ENCODE assay signal across 14 cellular contexts in genomic region chr16:4659363-4660353, GRCh38. TPM values are rescaled to one million over a fixed set of nuclear protein-coding genes. Genes with fewer than 3 reads are reported as not detected.
DNase-seq lines count a peak whose midpoint lies in the region; ATAC-seq and TF ChIP-seq lines count a peak whose summit lies in the region.
"Had no signal": no experiment of that assay in that cellular context is flagged by ENCODE, and none has a peak within 500 bp of the region (broad histone marks: within the 10 kb centered on the region; RNA-seq: fewer than 3 reads in every experiment).

No MANE protein-coding gene starts in this region.

- ATAC-seq in activated naive CD4-positive, alpha-beta T cell treated with anti-CD3 and anti-CD28 coated beads, Interleukin-2, amount 50 U/mL, for 72 hours, result peak in 1 of 2 donors; percentile 8
- no peak for ATAC-seq in HG02571 (IDR thresholded peaks at IDR 0.05; ENCODE audit: unreplicated experiment)
- no peak; the same call in 2 of the 3 replicates for ATAC-seq in SK-N-SH treated with all-trans-retinoic acid at 6 μM for 48 hours
- ATAC-seq: esophagus mucosa, left lobe of liver had no signal

- no peaks in the 10 kb centered on the region for H3K27me3 Mint-ChIP-seq in activated T-helper 1 cell treated with anti-CD3 and anti-CD28 coated beads, Interleukin-12 subunit alpha, Interleukin-12 subunit beta, Interleukin-2, Interleukin-4 antibody, amounts not matched to agents 30 ng/mL and 10 ng/mL and 1 ng/mL, durations not matched to agents 14 hours and 24 hours and 36 hours (ENCODE audit: insufficient read depth)

- peaks cover 40% of the 10 kb centered on the region for H3K4me1 Mint-ChIP-seq in activated T-helper 1 cell treated with anti-CD3 and anti-CD28 coated beads, Interleukin-12 subunit alpha, Interleukin-12 subunit beta, Interleukin-2, Interleukin-4 antibody, amounts not matched to agents 30 ng/mL and 10 ng/mL and 1 ng/mL, durations not matched to agents 14 hours and 24 hours and 36 hours (ENCODE audit: low read depth)

- no peak overlapping the region for H3K4me3 ChIP-seq in fibroblast of the aortic adventitia (ENCODE audit: low read depth, low read length)
- H3K4me3 ChIP-seq: HAP-1 had no signal

- H3K36me3 Mint-ChIP-seq in activated naive CD4-positive, alpha-beta T cell treated with anti-CD3 and anti-CD28 coated beads, Interleukin-2, amount 50 U/mL, for 72 hours, result peaks cover 5 to 9% of the 10 kb centered on the region in 2 donors
- H3K36me3 Mint-ChIP-seq in activated T-helper 1 cell treated with anti-CD3 and anti-CD28 coated beads, Interleukin-12 subunit alpha, Interleukin-12 subunit beta, Interleukin-2, Interleukin-4 antibody, amounts not matched to agents 30 ng/mL and 10 ng/mL and 1 ng/mL, durations not matched to agents 14 hours and 24 hours and 36 hours (ENCODE audit: low read depth), result peaks cover 11% of the 10 kb centered on the region

- no peak for DNase-seq in activated naive CD4-positive, alpha-beta T cell treated with anti-CD3 and anti-CD28 coated beads, Interleukin-2, amount 50 U/mL, for 72 hours (ENCODE audit: low spot score in 2 of 2)
- no peak for DNase-seq in activated naive CD4-positive, alpha-beta T cell (lab: John Stamatoyannopoulos, UW)
- no peak for DNase-seq in activated T-helper 1 cell treated with anti-CD3 and anti-CD28 coated beads, Interleukin-12 subunit alpha, Interleukin-12 subunit beta, Interleukin-2, Interleukin-4 antibody, amounts not matched to agents 30 ng/mL and 10 ng/mL and 1 ng/mL, durations not matched to agents 14 hours and 24 hours and 36 hours (ENCODE audit: low spot score)
- DNase-seq in fibroblast of the aortic adventitia (ENCODE audit: low read depth) (peak; percentile 7), NCI-H146 (lab: John Stamatoyannopoulos, UW) (no peak)
- DNase-seq: NCI-H1436 treated with DMSO at 0.1 percent for 48 hours, NCI-H510A treated with DMSO at 0.1 percent for 48 hours had no signal

- no peak for TF ChIP-seq CTCF in fibroblast of the aortic adventitia (IDR thresholded peaks at IDR 0.05; ENCODE audit: insufficient read depth, low read length)

- peak overlapping the region; percentile 81 to 86 for H3K27ac Mint-ChIP-seq in activated naive CD4-positive, alpha-beta T cell treated with anti-CD3 and anti-CD28 coated beads, Interleukin-2, amount 50 U/mL, for 72 hours
- H3K27ac Mint-ChIP-seq in activated T-helper 1 cell treated with anti-CD3 and anti-CD28 coated beads, Interleukin-12 subunit alpha, Interleukin-12 subunit beta, Interleukin-2, Interleukin-4 antibody, amounts not matched to agents 30 ng/mL and 10 ng/mL and 1 ng/mL, durations not matched to agents 14 hours and 24 hours and 36 hours, result peak overlapping the region; percentile 88

- peak overlapping the region; percentile 35 for H3K4me3 Mint-ChIP-seq in activated T-helper 1 cell treated with anti-CD3 and anti-CD28 coated beads, Interleukin-12 subunit alpha, Interleukin-12 subunit beta, Interleukin-2, Interleukin-4 antibody, amounts not matched to agents 30 ng/mL and 10 ng/mL and 1 ng/mL, durations not matched to agents 14 hours and 24 hours and 36 hours

- H3K9me3 Mint-ChIP-seq in activated naive CD4-positive, alpha-beta T cell treated with anti-CD3 and anti-CD28 coated beads, Interleukin-2, amount 50 U/mL, for 72 hours, result no peaks in the 10 kb centered on the region
- H3K9me3 Mint-ChIP-seq in activated T-helper 1 cell treated with anti-CD3 and anti-CD28 coated beads, Interleukin-12 subunit alpha, Interleukin-12 subunit beta, Interleukin-2, Interleukin-4 antibody, amounts not matched to agents 30 ng/mL and 10 ng/mL and 1 ng/mL, durations not matched to agents 14 hours and 24 hours and 36 hours, result no peaks in the 10 kb centered on the region

- intact Hi-C loops in activated T-helper 1 cell treated with anti-CD3 and anti-CD28 coated beads, Interleukin-12 subunit alpha, Interleukin-12 subunit beta, Interleukin-2, Interleukin-4 antibody, amounts not matched to agents 30 ng/mL and 10 ng/mL and 1 ng/mL, durations not matched to agents 14 hours and 24 hours and 36 hours (cut with micrococcal nuclease), result loop anchor here (1.0 to 2.0 kb wide), 4 partner anchors 10 to 45 kb away; partner anchors contain the start of genes MGRN1 and UBALD1

- H3K27ac ChIP-seq in temporal lobe (ENCODE audit: low read depth, low read length), result peak overlapping the region; percentile 86
- H3K27ac ChIP-seq: KMS-11 had no signal

TF ChIP-seq in SK-N-SH treated with all-trans-retinoic acid at 6 μM for 48 hours, 23 proteins besides CTCF, POLR2A, EP300 and RAD21 (continues in another document):
- TF ChIP-seq TSHZ2 (CRISPR knock-in tag; IDR thresholded peaks at IDR 0.05) (no peak), OSR1 (CRISPR knock-in tag; IDR thresholded peaks at IDR 0.05) (no peak), CREB5 (CRISPR knock-in tag; IDR thresholded peaks at IDR 0.05; ENCODE audit: low read depth) (no peak), ARNTL (CRISPR knock-in tag; IDR thresholded peaks at IDR 0.05; ENCODE audit: borderline replicate concordance, low read depth) (no peak), ZFP3 (CRISPR knock-in tag; IDR thresholded peaks at IDR 0.05) (no peak), ISL1 (CRISPR knock-in tag; IDR thresholded peaks at IDR 0.05) (no peak), CSDC2 (CRISPR knock-in tag; IDR thresholded peaks at IDR 0.05) (no peak), ZNF565 (CRISPR knock-in tag; conservative IDR thresholded peaks at IDR 0.05; ENCODE audit: low read depth) (no peak), ZFP30 (CRISPR knock-in tag; IDR thresholded peaks at IDR 0.05) (no peak), PPARA (CRISPR knock-in tag; IDR thresholded peaks at IDR 0.05; ENCODE audit: borderline replicate concordance) (no peak)

RNA-seq across cellular contexts. Expression of gene NUDT16L1, which starts 33.7 kb away (rescaled TPM):
- 10 to 100 TPM; 20.7 to 42.8 TPM for total RNA-seq in activated naive CD4-positive, alpha-beta T cell treated with anti-CD3 and anti-CD28 coated beads, Interleukin-2, amount 50 U/mL, for 72 hours
- 39.9 and 41.9 TPM in 2 replicates for total RNA-seq in activated T-helper 1 cell treated with anti-CD3 and anti-CD28 coated beads, Interleukin-12 subunit alpha, Interleukin-12 subunit beta, Interleukin-2, Interleukin-4 antibody, amounts not matched to agents 30 ng/mL and 10 ng/mL and 1 ng/mL, durations not matched to agents 14 hours and 24 hours and 36 hours
- total RNA-seq in fibroblast of the aortic adventitia (ENCODE audit: low replicate concordance) (15.4 and 48.3 TPM in 2 replicates), temporal lobe (34.9 TPM)

RNA-seq across cellular contexts. Expression of gene MGRN1, which starts 35.0 kb away (rescaled TPM):
- 10 to 100 TPM; 46.9 to 76.4 TPM for total RNA-seq in activated naive CD4-positive, alpha-beta T cell treated with anti-CD3 and anti-CD28 coated beads, Interleukin-2, amount 50 U/mL, for 72 hours
- 110 and 119 TPM in 2 replicates for total RNA-seq in activated T-helper 1 cell treated with anti-CD3 and anti-CD28 coated beads, Interleukin-12 subunit alpha, Interleukin-12 subunit beta, Interleukin-2, Interleukin-4 antibody, amounts not matched to agents 30 ng/mL and 10 ng/mL and 1 ng/mL, durations not matched to agents 14 hours and 24 hours and 36 hours
- total RNA-seq in fibroblast of the aortic adventitia (ENCODE audit: low replicate concordance), result 24.5 and 34.3 TPM in 2 replicates
- 51.1 TPM for total RNA-seq in temporal lobe

RNA-seq across cellular contexts. Expression of gene UBALD1, which starts 45.0 kb away (rescaled TPM):
- total RNA-seq in activated naive CD4-positive, alpha-beta T cell treated with anti-CD3 and anti-CD28 coated beads, Interleukin-2, amount 50 U/mL, for 72 hours, result 10 to 100 TPM; 12.5 to 33.4 TPM
- total RNA-seq in activated T-helper 1 cell treated with anti-CD3 and anti-CD28 coated beads, Interleukin-12 subunit alpha, Interleukin-12 subunit beta, Interleukin-2, Interleukin-4 antibody, amounts not matched to agents 30 ng/mL and 10 ng/mL and 1 ng/mL, durations not matched to agents 14 hours and 24 hours and 36 hours, result 23.1 and 26.2 TPM in 2 replicates
- total RNA-seq in fibroblast of the aortic adventitia (ENCODE audit: low replicate concordance) (5.2 and 7.1 TPM in 2 replicates), temporal lobe (3.2 TPM)
